Comparison of ENCODE assay signal across 1 cellular context in the genomic region with DNA sequence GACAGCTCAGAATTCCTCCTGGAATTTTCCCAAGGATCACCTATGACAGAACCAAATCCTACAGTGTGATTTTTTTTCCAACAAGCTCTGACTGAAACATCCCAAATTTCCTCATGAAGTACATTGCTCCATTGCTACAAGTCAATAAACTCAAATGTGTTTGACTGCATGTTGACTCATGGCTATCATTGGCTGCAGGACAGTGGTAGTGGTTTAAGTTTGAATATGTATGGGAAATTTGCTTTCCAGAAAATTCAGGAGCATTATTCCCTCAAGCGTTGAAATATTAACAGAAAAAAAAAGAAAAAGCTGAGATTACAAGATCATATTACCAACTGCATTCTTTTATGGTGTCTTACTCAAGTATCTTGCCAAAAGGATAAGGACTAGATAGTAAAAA.
TF ChIP-seq lines count a peak whose summit lies in the region.

No MANE protein-coding gene starts in this region.

TF ChIP-seq in IMR-90, 13 proteins besides CTCF, POLR2A, EP300 and RAD21 (continued from another document):
- TF ChIP-seq, protein P1, sequence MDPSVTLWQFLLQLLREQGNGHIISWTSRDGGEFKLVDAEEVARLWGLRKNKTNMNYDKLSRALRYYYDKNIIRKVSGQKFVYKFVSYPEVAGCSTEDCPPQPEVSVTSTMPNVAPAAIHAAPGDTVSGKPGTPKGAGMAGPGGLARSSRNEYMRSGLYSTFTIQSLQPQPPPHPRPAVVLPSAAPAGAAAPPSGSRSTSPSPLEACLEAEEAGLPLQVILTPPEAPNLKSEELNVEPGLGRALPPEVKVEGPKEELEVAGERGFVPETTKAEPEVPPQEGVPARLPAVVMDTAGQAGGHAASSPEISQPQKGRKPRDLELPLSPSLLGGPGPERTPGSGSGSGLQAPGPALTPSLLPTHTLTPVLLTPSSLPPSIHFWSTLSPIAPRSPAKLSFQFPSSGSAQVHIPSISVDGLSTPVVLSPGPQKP (IDR thresholded peaks at IDR 0.05; ENCODE audit: borderline replicate concordance, low read depth, low read length) = no peak
- TF ChIP-seq CEBPB (IDR thresholded peaks at IDR 0.05; ENCODE audit: low read depth, low read length) (no peak), CHD1 (IDR thresholded peaks at IDR 0.05; ENCODE audit: low read depth, low read length) (no peak)
